In the genomic region with DNA sequence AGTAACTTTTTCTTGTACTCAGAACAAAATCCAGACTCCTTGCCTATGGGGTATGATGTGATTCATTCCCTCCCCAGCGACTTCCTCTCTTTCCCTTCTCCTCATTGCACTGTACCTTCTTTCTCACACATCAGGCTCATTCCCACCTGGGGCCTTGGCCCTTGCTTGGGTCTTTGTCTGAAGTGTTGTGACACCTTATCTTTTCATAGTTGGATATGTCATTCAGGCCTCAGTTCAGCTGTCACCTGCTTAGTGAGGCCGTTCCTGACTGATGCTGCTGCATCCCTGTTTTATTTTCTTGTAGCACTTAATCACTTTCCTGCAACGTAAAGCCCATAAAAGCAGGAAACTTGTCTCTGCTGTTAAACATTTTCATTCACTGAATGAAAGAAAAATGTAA, we compare ENCODE assay signal across 38 cellular contexts. TPM values are rescaled to one million over a fixed set of nuclear protein-coding genes. Genes with fewer than 3 reads are reported as not detected.
"Had no signal": no experiment of that assay in that cellular context is flagged by ENCODE, and none has a peak within 500 bp of the region (broad histone marks: within the 10 kb centered on the region; RNA-seq: fewer than 3 reads in every experiment).

No MANE protein-coding gene starts in this region.

- H3K4me3 Mint-ChIP-seq: activated CD4-positive, alpha-beta memory T cell treated with anti-CD3 and anti-CD28 coated beads, Interleukin-2, amount 10 ng/mL, durations not matched to agents 7 days and 5 days; activated CD4-positive, alpha-beta T cell treated with anti-CD3 and anti-CD28 coated beads for 36 hours; activated CD8-positive, alpha-beta memory T cell treated with anti-CD3 and anti-CD28 coated beads, Interleukin-2, amount 10 ng/mL, durations not matched to agents 7 days and 5 days; activated CD8-positive, alpha-beta T cell treated with anti-CD3 and anti-CD28 coated beads, Interleukin-2, amount 10 ng/mL, durations not matched to agents 7 days and 5 days; activated naive CD4-positive, alpha-beta T cell treated with anti-CD3 and anti-CD28 coated beads for 36 hours; activated naive CD8-positive, alpha-beta T cell treated with anti-CD3 and anti-CD28 coated beads for 36 hours; activated T-cell treated with anti-CD3 and anti-CD28 coated beads, Interleukin-2, amount 50 U/mL, for 4 hours; activated T-cell treated with anti-CD3 and anti-CD28 coated beads, Interleukin-2, amount 50 U/mL, for 72 hours; activated T-helper 1 cell treated with anti-CD3 and anti-CD28 coated beads, Interleukin-12 subunit alpha, Interleukin-12 subunit beta, Interleukin-2, Interleukin-4 antibody, amounts not matched to agents 30 ng/mL and 10 ng/mL and 1 ng/mL, durations not matched to agents 14 hours and 24 hours and 36 hours; activated T-helper 17 cell treated with anti-CD3 and anti-CD28 coated beads, Interleukin-2, amount 50 U/mL, for 72 hours; brain; T-cell; T-helper 2 cell treated with Interferon-gamma antibody and Interleukin-4, amounts not matched to agents 5 μg/mL and 100 μg/mL, for 36 hours; WTC11 had no signal

- H3K27me3 ChIP-seq: adrenal gland, ascending aorta, cardiac muscle cell had no signal

- ATAC-seq: activated CD4-positive, alpha-beta T cell treated with anti-CD3 and anti-CD28 coated beads for 36 hours; activated CD4-positive, CD25-positive, alpha-beta regulatory T cell treated with anti-CD3 and anti-CD28 coated beads, Interleukin-2, amount 50 U/mL, for 24 hours; activated CD8-positive, alpha-beta memory T cell treated with anti-CD3 and anti-CD28 coated beads, Interleukin-2, amount 10 ng/mL, durations not matched to agents 7 days and 5 days; activated CD8-positive, alpha-beta T cell treated with anti-CD3 and anti-CD28 coated beads, Interleukin-2, amount 10 ng/mL, durations not matched to agents 7 days and 5 days; activated naive CD4-positive, alpha-beta T cell treated with anti-CD3 and anti-CD28 coated beads, Interleukin-2, amount 50 U/mL, for 72 hours; activated T-cell treated with anti-CD3 and anti-CD28 coated beads, Interleukin-2, amount 50 U/mL, for 4 hours; activated T-cell treated with anti-CD3 and anti-CD28 coated beads, Interleukin-2, amount 50 U/mL, for 72 hours; activated T-helper 17 cell treated with anti-CD3 and anti-CD28 coated beads, Interleukin-2, amount 50 U/mL, for 72 hours; T-cell; WTC11 had no signal

- H3K27ac Mint-ChIP-seq: activated CD4-positive, alpha-beta memory T cell treated with anti-CD3 and anti-CD28 coated beads, Interleukin-2, amount 10 ng/mL, durations not matched to agents 7 days and 5 days; activated CD4-positive, alpha-beta T cell treated with anti-CD3 and anti-CD28 coated beads for 36 hours; activated CD8-positive, alpha-beta memory T cell treated with anti-CD3 and anti-CD28 coated beads, Interleukin-2, amount 10 ng/mL, durations not matched to agents 7 days and 5 days; activated CD8-positive, alpha-beta T cell treated with anti-CD3 and anti-CD28 coated beads, Interleukin-2, amount 10 ng/mL, durations not matched to agents 7 days and 5 days; activated naive CD4-positive, alpha-beta T cell treated with anti-CD3 and anti-CD28 coated beads for 36 hours; activated naive CD8-positive, alpha-beta T cell treated with anti-CD3 and anti-CD28 coated beads for 36 hours; activated T-cell treated with anti-CD3 and anti-CD28 coated beads, Interleukin-2, amount 50 U/mL, for 72 hours; activated T-helper 1 cell treated with anti-CD3 and anti-CD28 coated beads, Interleukin-12 subunit alpha, Interleukin-12 subunit beta, Interleukin-2, Interleukin-4 antibody, amounts not matched to agents 30 ng/mL and 10 ng/mL and 1 ng/mL, durations not matched to agents 14 hours and 24 hours and 36 hours; activated T-helper 17 cell treated with anti-CD3 and anti-CD28 coated beads, Interleukin-2, amount 50 U/mL, for 72 hours; brain; T-cell; T-helper 2 cell treated with Interferon-gamma antibody and Interleukin-4, amounts not matched to agents 5 μg/mL and 100 μg/mL, for 36 hours; WTC11 had no signal

- H3K9me3 Mint-ChIP-seq: activated CD4-positive, alpha-beta memory T cell treated with anti-CD3 and anti-CD28 coated beads, Interleukin-2, amount 10 ng/mL, durations not matched to agents 7 days and 5 days; activated naive CD4-positive, alpha-beta T cell treated with anti-CD3 and anti-CD28 coated beads for 36 hours; activated naive CD4-positive, alpha-beta T cell treated with anti-CD3 and anti-CD28 coated beads, Interleukin-2, amount 50 U/mL, for 72 hours; activated naive CD8-positive, alpha-beta T cell treated with anti-CD3 and anti-CD28 coated beads for 36 hours; activated T-cell treated with anti-CD3 and anti-CD28 coated beads, Interleukin-2, amount 50 U/mL, for 4 hours; activated T-cell treated with anti-CD3 and anti-CD28 coated beads, Interleukin-2, amount 50 U/mL, for 72 hours; activated T-helper 1 cell treated with anti-CD3 and anti-CD28 coated beads, Interleukin-12 subunit alpha, Interleukin-12 subunit beta, Interleukin-2, Interleukin-4 antibody, amounts not matched to agents 30 ng/mL and 10 ng/mL and 1 ng/mL, durations not matched to agents 14 hours and 24 hours and 36 hours; activated T-helper 17 cell treated with anti-CD3 and anti-CD28 coated beads, Interleukin-2, amount 50 U/mL, for 72 hours; brain; T-cell; T-helper 2 cell treated with Interferon-gamma antibody and Interleukin-4, amounts not matched to agents 5 μg/mL and 100 μg/mL, for 36 hours; WTC11 had no signal

- H3K4me3 ChIP-seq: adrenal gland, ascending aorta, cardiac muscle cell had no signal

- H3K36me3 ChIP-seq: adrenal gland, cardiac muscle cell had no signal

- H3K4me1 Mint-ChIP-seq: activated CD4-positive, alpha-beta memory T cell treated with anti-CD3 and anti-CD28 coated beads, Interleukin-2, amount 10 ng/mL, durations not matched to agents 7 days and 5 days; activated CD4-positive, alpha-beta T cell treated with anti-CD3 and anti-CD28 coated beads for 36 hours; activated CD8-positive, alpha-beta memory T cell treated with anti-CD3 and anti-CD28 coated beads, Interleukin-2, amount 10 ng/mL, durations not matched to agents 7 days and 5 days; activated naive CD8-positive, alpha-beta T cell treated with anti-CD3 and anti-CD28 coated beads for 36 hours; WTC11 had no signal

- DNase-seq: activated CD4-positive, alpha-beta memory T cell treated with anti-CD3 and anti-CD28 coated beads, Interleukin-2, amount 10 ng/mL, durations not matched to agents 7 days and 5 days; activated CD4-positive, alpha-beta T cell treated with anti-CD3 and anti-CD28 coated beads for 1 hour; activated CD4-positive, alpha-beta T cell treated with anti-CD3 and anti-CD28 coated beads for 36 hours; activated CD4-positive, alpha-beta T cell treated with anti-CD3 and anti-CD28 coated beads for 48 hours; activated CD4-positive, alpha-beta T cell treated with anti-CD3 and anti-CD28 coated beads, Interleukin-2, amount 50 U/mL, for 1 hour; activated CD4-positive, alpha-beta T cell treated with anti-CD3 and anti-CD28 coated beads, Interleukin-2, amount 50 U/mL, for 48 hours; activated CD4-positive, CD25-positive, alpha-beta regulatory T cell; activated CD8-positive, alpha-beta memory T cell treated with anti-CD3 and anti-CD28 coated beads for 24 hours; activated CD8-positive, alpha-beta memory T cell treated with anti-CD3 and anti-CD28 coated beads, Interleukin-2, amount 10 ng/mL, durations not matched to agents 7 days and 5 days; activated CD8-positive, alpha-beta memory T cell treated with anti-CD3 and anti-CD28 coated beads, Interleukin-2, amount 50 U/mL, for 48 hours; activated CD8-positive, alpha-beta T cell treated with anti-CD3 and anti-CD28 coated beads, Interleukin-2, amount 10 ng/mL, durations not matched to agents 7 days and 5 days; activated effector memory CD4-positive, alpha-beta T cell treated with anti-CD3 and anti-CD28 coated beads, Interleukin-2, amount 50 U/mL, for 16 hours; activated gamma-delta T cell treated with Interleukin-2 at 50 U/mL for 16 hours; activated naive CD4-positive, alpha-beta T cell; activated naive CD4-positive, alpha-beta T cell treated with anti-CD3 and anti-CD28 coated beads for 36 hours; activated naive CD4-positive, alpha-beta T cell treated with anti-CD3 and anti-CD28 coated beads, Interleukin-2, amount 50 U/mL, for 16 hours; activated naive CD8-positive, alpha-beta T cell treated with anti-CD3 and anti-CD28 coated beads for 36 hours; activated T-cell treated with anti-CD3 and anti-CD28 coated beads, Interleukin-2, amount 50 U/mL, for 4 hours; activated T-cell treated with anti-CD3 and anti-CD28 coated beads, Interleukin-2, amount 50 U/mL, for 72 hours; adrenal gland; amniotic stem cell; anterior cingulate cortex; caudate nucleus; T-cell; T-helper 2 cell; T-helper 9 cell; WERI-Rb-1 had no signal

- H3K9me3 ChIP-seq: adrenal gland, ascending aorta had no signal

- H3K27me3 Mint-ChIP-seq: activated CD4-positive, alpha-beta memory T cell treated with anti-CD3 and anti-CD28 coated beads, Interleukin-2, amount 10 ng/mL, durations not matched to agents 7 days and 5 days; activated CD4-positive, alpha-beta T cell treated with anti-CD3 and anti-CD28 coated beads for 36 hours; activated CD8-positive, alpha-beta memory T cell treated with anti-CD3 and anti-CD28 coated beads, Interleukin-2, amount 10 ng/mL, durations not matched to agents 7 days and 5 days; activated naive CD8-positive, alpha-beta T cell treated with anti-CD3 and anti-CD28 coated beads for 36 hours; activated T-helper 17 cell treated with anti-CD3 and anti-CD28 coated beads, Interleukin-2, amount 50 U/mL, for 72 hours; T-cell had no signal

- H3K27ac ChIP-seq: adrenal gland, ascending aorta, cardiac muscle cell, WERI-Rb-1 had no signal

RNA-seq across cellular contexts. Expression of a gene that starts 44.9 kb away (rescaled TPM):
- total RNA-seq: activated CD4-positive, alpha-beta memory T cell treated with anti-CD3 and anti-CD28 coated beads, Interleukin-2, amount 10 ng/mL, durations not matched to agents 7 days and 5 days; activated CD4-positive, alpha-beta T cell treated with anti-CD3 and anti-CD28 coated beads for 36 hours; activated CD8-positive, alpha-beta memory T cell treated with anti-CD3 and anti-CD28 coated beads, Interleukin-2, amount 10 ng/mL, durations not matched to agents 7 days and 5 days; activated CD8-positive, alpha-beta T cell treated with anti-CD3 and anti-CD28 coated beads, Interleukin-2, amount 10 ng/mL, durations not matched to agents 7 days and 5 days; activated naive CD4-positive, alpha-beta T cell treated with anti-CD3 and anti-CD28 coated beads for 36 hours; activated naive CD4-positive, alpha-beta T cell treated with anti-CD3 and anti-CD28 coated beads, Interleukin-2, amount 50 U/mL, for 72 hours; activated naive CD8-positive, alpha-beta T cell treated with anti-CD3 and anti-CD28 coated beads for 36 hours; activated T-cell treated with anti-CD3 and anti-CD28 coated beads, Interleukin-2, amount 50 U/mL, for 4 hours; activated T-cell treated with anti-CD3 and anti-CD28 coated beads, Interleukin-2, amount 50 U/mL, for 72 hours; activated T-helper 1 cell treated with anti-CD3 and anti-CD28 coated beads, Interleukin-12 subunit alpha, Interleukin-12 subunit beta, Interleukin-2, Interleukin-4 antibody, amounts not matched to agents 30 ng/mL and 10 ng/mL and 1 ng/mL, durations not matched to agents 14 hours and 24 hours and 36 hours; activated T-helper 17 cell treated with anti-CD3 and anti-CD28 coated beads, Interleukin-2, amount 50 U/mL, for 72 hours; adrenal gland; ascending aorta; bronchial epithelial cell; T-cell; T-helper 1 cell treated with Interleukin-12 subunit alpha and Interleukin-12 subunit beta and Interleukin-4 antibody, amounts not matched to agents 30 ng/mL and 1 ng/mL, for 36 hours; WTC11 had no signal
